ENCODE assay signal across 14 cellular contexts in genomic region chr22:32482708-32483107, GRCh38. TPM values are rescaled to one million over a fixed set of nuclear protein-coding genes. Genes with fewer than 3 reads are reported as not detected.
DNase-seq lines count a peak whose midpoint lies in the region; ATAC-seq and TF ChIP-seq lines count a peak whose summit lies in the region.
"Had no signal": no experiment of that assay in that cellular context is flagged by ENCODE, and none has a peak within 500 bp of the region (broad histone marks: within the 10 kb centered on the region; RNA-seq: fewer than 3 reads in every experiment).

No MANE protein-coding gene starts in this region.

- H3K4me3 Mint-ChIP-seq in activated CD4-positive, alpha-beta T cell treated with anti-CD3 and anti-CD28 coated beads, Interleukin-2, amount 10 ng/mL, durations not matched to agents 24 days and 14 days, result no peak overlapping the region
- H3K4me3 Mint-ChIP-seq in activated naive CD8-positive, alpha-beta T cell treated with anti-CD3 and anti-CD28 coated beads for 36 hours, result no peak overlapping the region

- H3K4me1 ChIP-seq in upper lobe of right lung, result peaks cover 14% of the 10 kb centered on the region

- H3K27ac Mint-ChIP-seq in activated CD4-positive, alpha-beta T cell treated with anti-CD3 and anti-CD28 coated beads, Interleukin-2, amount 10 ng/mL, durations not matched to agents 24 days and 14 days, result no peak overlapping the region
- H3K27ac Mint-ChIP-seq in activated naive CD8-positive, alpha-beta T cell treated with anti-CD3 and anti-CD28 coated beads for 36 hours, result no peak overlapping the region

- peak; percentile 10 to 18 for DNase-seq in activated CD4-positive, alpha-beta T cell treated with anti-CD3 and anti-CD28 coated beads for 4 hours
- DNase-seq in activated CD4-positive, alpha-beta T cell treated with anti-CD3 and anti-CD28 coated beads, Interleukin-2, amount 10 ng/mL, durations not matched to agents 24 days and 14 days, result no peak
- peak; percentile 37 for DNase-seq in activated naive CD8-positive, alpha-beta T cell treated with anti-CD3 and anti-CD28 coated beads for 36 hours
- peak; percentile 30 to 31 for DNase-seq in stimulated activated CD4-positive, alpha-beta T cell treated with anti-CD3 and anti-CD28 coated beads, Interleukin-2, amount 100 ng/mL, for 24 hours
- DNase-seq in upper lobe of right lung (no peak), NAMALWA (ENCODE audit: low spot score) (no peak)
- DNase-seq: mesenchymal stem cell, NCI-H1092, NCI-H526 had no signal

- H3K9me3 ChIP-seq in upper lobe of right lung, result no peaks in the 10 kb centered on the region

- intact Hi-C loops in activated CD4-positive, alpha-beta T cell treated with anti-CD3 and anti-CD28 coated beads, Interleukin-2, amount 10 ng/mL, durations not matched to agents 24 days and 14 days (cut with micrococcal nuclease), result loop anchor here (1.0 kb wide), 1 partner anchor 7 kb away; no protein-coding TSS in a partner anchor
- intact Hi-C loops in upper lobe of right lung (cut with DNase I), result no loop called here

- H3K27ac ChIP-seq in upper lobe of right lung, result no peak overlapping the region

- H3K4me1 Mint-ChIP-seq in activated CD4-positive, alpha-beta T cell treated with anti-CD3 and anti-CD28 coated beads, Interleukin-2, amount 10 ng/mL, durations not matched to agents 24 days and 14 days, result peaks cover 24% of the 10 kb centered on the region
- peaks cover 31% of the 10 kb centered on the region for H3K4me1 Mint-ChIP-seq in activated naive CD8-positive, alpha-beta T cell treated with anti-CD3 and anti-CD28 coated beads for 36 hours

- no peaks in the 10 kb centered on the region for H3K27me3 ChIP-seq in upper lobe of right lung

- ATAC-seq in HG03139 (IDR thresholded peaks at IDR 0.05; ENCODE audit: unreplicated experiment) (peak; percentile 54), upper lobe of right lung (no peak), HG03469 (IDR thresholded peaks at IDR 0.05; ENCODE audit: unreplicated experiment) (no peak)

- H3K36me3 Mint-ChIP-seq in activated CD4-positive, alpha-beta T cell treated with anti-CD3 and anti-CD28 coated beads, Interleukin-2, amount 10 ng/mL, durations not matched to agents 24 days and 14 days (ENCODE audit: low read depth), result peaks cover 37% of the 10 kb centered on the region
- peaks cover 31% of the 10 kb centered on the region for H3K36me3 Mint-ChIP-seq in activated naive CD8-positive, alpha-beta T cell treated with anti-CD3 and anti-CD28 coated beads for 36 hours

- H3K4me3 ChIP-seq in upper lobe of right lung, result no peak overlapping the region

- no peaks in the 10 kb centered on the region for H3K9me3 Mint-ChIP-seq in activated CD4-positive, alpha-beta T cell treated with anti-CD3 and anti-CD28 coated beads, Interleukin-2, amount 10 ng/mL, durations not matched to agents 24 days and 14 days
- no peaks in the 10 kb centered on the region for H3K9me3 Mint-ChIP-seq in activated naive CD8-positive, alpha-beta T cell treated with anti-CD3 and anti-CD28 coated beads for 36 hours

- no peak for TF ChIP-seq CTCF in upper lobe of right lung (IDR thresholded peaks at IDR 0.05)

- peaks cover 54% of the 10 kb centered on the region for H3K36me3 ChIP-seq in upper lobe of right lung

- H3K27me3 Mint-ChIP-seq in activated CD4-positive, alpha-beta T cell treated with anti-CD3 and anti-CD28 coated beads, Interleukin-2, amount 10 ng/mL, durations not matched to agents 24 days and 14 days, result no peaks in the 10 kb centered on the region
- H3K27me3 Mint-ChIP-seq in activated naive CD8-positive, alpha-beta T cell treated with anti-CD3 and anti-CD28 coated beads for 36 hours, result no peaks in the 10 kb centered on the region

RNA-seq across cellular contexts. Expression of gene FBXO7, which starts 8.1 kb away (rescaled TPM):
- total RNA-seq in activated CD4-positive, alpha-beta T cell treated with anti-CD3 and anti-CD28 coated beads, Interleukin-2, amount 10 ng/mL, durations not matched to agents 24 days and 14 days, result 95.6 and 96.5 TPM in 2 replicates
- total RNA-seq in activated naive CD8-positive, alpha-beta T cell treated with anti-CD3 and anti-CD28 coated beads for 36 hours, result 10 to 100 TPM; 87.9 to 90.2 TPM
- total RNA-seq in upper lobe of right lung, result 96.4 TPM

RNA-seq across cellular contexts. Expression of gene BPIFC, which starts 18.5 kb away (rescaled TPM):
- not detected in 2 replicates for total RNA-seq in activated CD4-positive, alpha-beta T cell treated with anti-CD3 and anti-CD28 coated beads, Interleukin-2, amount 10 ng/mL, durations not matched to agents 24 days and 14 days
- not detected for total RNA-seq in activated naive CD8-positive, alpha-beta T cell treated with anti-CD3 and anti-CD28 coated beads for 36 hours
- total RNA-seq in upper lobe of right lung, result not detected
- total RNA-seq: A673, osteocyte, temporal lobe had no signal

Comparison
In these comparisons a context has a peak if more than half of its experiments do, and no peak if none do; other contexts are left out.
1. DNase-seq: peak in activated CD4-positive, alpha-beta T cell treated with anti-CD3 and anti-CD28 coated beads for 4 hours (2 of 2), activated naive CD8-positive, alpha-beta T cell treated with anti-CD3 and anti-CD28 coated beads for 36 hours (single experiment) and stimulated activated CD4-positive, alpha-beta T cell treated with anti-CD3 and anti-CD28 coated beads, Interleukin-2, amount 100 ng/mL, for 24 hours (2 of 2); none in activated CD4-positive, alpha-beta T cell treated with anti-CD3 and anti-CD28 coated beads, Interleukin-2, amount 10 ng/mL, durations not matched to agents 24 days and 14 days (single experiment), upper lobe of right lung (single experiment) and NAMALWA (single experiment).